In genomic region chr4:121950680-121951569, GRCh38 we compare ENCODE assay signal across 8 cellular contexts. TPM values are rescaled to one million over a fixed set of nuclear protein-coding genes. Genes with fewer than 3 reads are reported as not detected.
DNase-seq lines count a peak whose midpoint lies in the region; ATAC-seq, FAIRE-seq and TF ChIP-seq lines count a peak whose summit lies in the region.

No MANE protein-coding gene starts in this region.

- H3K4me3 ChIP-seq in RWPE2 (ENCODE audit: severe bottlenecking) (peak overlapping the region; percentile 30), K562 (peak overlapping the region; percentile 41)

- in situ Hi-C loops in K562 (cut with MboI) = no loop called here

- peak; percentile 1 for DNase-seq in DMS79 (lab: John Stamatoyannopoulos, UW)
- DNase-seq in DMS79 treated with DMSO at 0.1 percent for 48 hours (lab: John Stamatoyannopoulos, UW) = no peak
- peak; percentile 61 for DNase-seq in RWPE2 (ENCODE audit: low spot score)
- DNase-seq in K562 (ENCODE audit: extremely low read depth in 1 of 4, low spot score in 3 of 4) = peak in 3 of 4 experiments; percentile 11 to 18 (median 11)
- peak in 2 of 3 donors; percentile 11 to 26 for DNase-seq in immature natural killer cell
- peak; percentile 13 for DNase-seq in stimulated activated CD4-positive, alpha-beta T cell treated with anti-CD3 and anti-CD28 coated beads, Interleukin-1b, Interleukin-23, amount 100 ng/mL, for 48 hours
- no peak for DNase-seq in NCI-H510A (lab: John Stamatoyannopoulos, UW)

- no peaks in the 10 kb centered on the region for H3K36me3 ChIP-seq in RWPE2 (ENCODE audit: low read depth)
- no peaks in the 10 kb centered on the region for H3K36me3 ChIP-seq in K562 (ENCODE audit: control insufficient read depth, insufficient read depth, low read length)

- no peak for TF ChIP-seq RAD21 in K562 (CRISPR knock-in tag; conservative IDR thresholded peaks at IDR 0.05 in 1 of 2, IDR thresholded peaks at IDR 0.05 in 1 of 2)

- TF ChIP-seq CTCF in RWPE2 (IDR thresholded peaks at IDR 0.05; ENCODE audit: poor library complexity, severe bottlenecking) = no peak
- no peak for TF ChIP-seq CTCF in K562 (IDR thresholded peaks at IDR 0.05 in 2 of 3, conservative IDR thresholded peaks at IDR 0.05 in 1 of 3; ENCODE audit: insufficient read depth in 2 of 3, low read depth in 1 of 3, low read length in 3 of 3)

- H3K79me2 ChIP-seq in K562 (ENCODE audit: control insufficient read depth, insufficient read depth, low read length) = no peaks in the 10 kb centered on the region

- H4K20me1 ChIP-seq in K562 (replicated peaks; ENCODE audit: control insufficient read depth, insufficient read depth, low read length) = no peaks in the 10 kb centered on the region

- 7% methylated on average over 25 of the region's 83 CpGs for WGBS in K562 (ENCODE audit: insufficient coverage, low coverage, missing lambda C conversion rate)

- peaks cover 16 to 19% of the 10 kb centered on the region in 2 donors for H3K4me1 Mint-ChIP-seq in immature natural killer cell

- CTCF ChIA-PET in K562 (lab: Yijun Ruan, JAX; ENCODE audit: low intra/inter-chr PET ratio) = no interaction called here

- no peak for FAIRE-seq in K562 (lab: Jason Lieb, UNC)

- H3K27me3 Mint-ChIP-seq in immature natural killer cell (ENCODE audit: low read depth in 3 of 3) = peaks cover 3 to 14% (median 12%) of the 10 kb centered on the region in 3 donors

- H3K9me1 ChIP-seq in K562 (ENCODE audit: control insufficient read depth, insufficient read depth, low read length) = no peaks in the 10 kb centered on the region

- no TSS peak for BruUV-seq in K562 (replicated peaks; lab: Mats Ljungman, UMichigan)

- no peaks in the 10 kb centered on the region for H3K9me3 Mint-ChIP-seq in immature natural killer cell

- H3K4me1 ChIP-seq in RWPE2 (ENCODE audit: insufficient read depth, poor library complexity, severe bottlenecking) (no peaks in the 10 kb centered on the region), K562 (replicated peaks in 1 of 2; ENCODE audit: control insufficient read depth in 2 of 2, insufficient read depth in 2 of 2, low read length in 2 of 2) (peaks cover 0 to 20% of the 10 kb centered on the region in 2 experiments; a peak in 2 of 5 replicates)

- peak overlapping the region; percentile 18 to 86; a peak in 3 of 4 replicates for H3K9ac ChIP-seq in K562 (ENCODE audit: insufficient read depth in 1 of 2, low read depth in 2 of 2, low read length in 2 of 2)

- TF ChIP-seq POLR2A in K562 (conservative IDR thresholded peaks at IDR 0.05) = no peak

- TF ChIP-seq EP300 in K562 (IDR thresholded peaks at IDR 0.05; ENCODE audit: low read length) = no peak

- peak overlapping the region; percentile 84 to 96 (median 90) for H3K4me3 Mint-ChIP-seq in immature natural killer cell

- intact Hi-C loops in K562 (cut with micrococcal nuclease) = loop anchor here (1.0 to 5.0 kb wide), 3 partner anchors 52 to 274 kb away; partner anchors contain the start of gene BLTP1

- H2AFZ ChIP-seq in K562 (ENCODE audit: low read depth, low read length) = peak overlapping the region; percentile 64

- H3K4me2 ChIP-seq in K562 (ENCODE audit: insufficient read depth, low read length) = peak overlapping the region; percentile 66

- H3K9me3 ChIP-seq in RWPE2 (ENCODE audit: severe bottlenecking) = no peaks in the 10 kb centered on the region
- no peaks in the 10 kb centered on the region for H3K9me3 ChIP-seq in K562 (replicated peaks; ENCODE audit: control insufficient read depth, insufficient read depth, low read depth, low read length)

- no peaks in the 10 kb centered on the region for H3K36me3 Mint-ChIP-seq in immature natural killer cell

- ATAC-seq in HG02870 (IDR thresholded peaks at IDR 0.05; ENCODE audit: unreplicated experiment) (peak; percentile 22), RWPE2 (ENCODE audit: low read depth) (peak; percentile 38), K562 (peak; percentile 36)

- POLR2A ChIA-PET in K562 (lab: Yijun Ruan, JAX) = no interaction called here

- H3K27ac ChIP-seq in RWPE2 (ENCODE audit: poor library complexity, severe bottlenecking) (no peak overlapping the region), K562 (ENCODE audit: extremely low read depth, low read depth, low read length) (no peak overlapping the region)

- H3K27ac Mint-ChIP-seq in immature natural killer cell = peak overlapping the region in 4 of 6 donors; percentile 9 to 68 (median 41)

- H3K27me3 ChIP-seq in RWPE2 (ENCODE audit: insufficient read depth, poor library complexity, severe bottlenecking) (peaks cover 63% of the 10 kb centered on the region), K562 (ENCODE audit: control insufficient read depth in 2 of 2, insufficient read depth in 2 of 2, low read length in 2 of 2) (peaks cover 6 to 24% of the 10 kb centered on the region in 2 experiments; a peak in 4 of 5 replicates)

TF ChIP-seq in K562, 482 proteins besides CTCF, POLR2A, EP300 and RAD21:
- peak in 1 of 2 experiments; percentile 20 for TF ChIP-seq E2F6 (IDR thresholded peaks at IDR 0.05; ENCODE audit: borderline replicate concordance in 1 of 2, extremely low read depth in 1 of 2, insufficient read depth in 1 of 2, insufficient read length in 1 of 2, low read depth in 1 of 2, low read length in 1 of 2, poor library complexity in 1 of 2, severe bottlenecking in 1 of 2)
- TF ChIP-seq JUND (IDR thresholded peaks at IDR 0.05; ENCODE audit: borderline replicate concordance, low read depth, low read length) = no peak
- TF ChIP-seq JUND (tag; IDR thresholded peaks at IDR 0.05; ENCODE audit: borderline replicate concordance, low read depth, low read length) = no peak
- 0 out of 4 replicates have a peak, but pooled peaks of 1 of the 2 experiments have one; percentile 8 for TF ChIP-seq UBTF (IDR thresholded peaks at IDR 0.05; ENCODE audit: borderline replicate concordance in 1 of 2, low read depth in 2 of 2, low read length in 2 of 2)
- TF ChIP-seq RAD51 (IDR thresholded peaks at IDR 0.05; ENCODE audit: borderline replicate concordance, low read depth) = no peak
- 0 out of 2 replicates have a peak, but pooled peaks have one; percentile 36 for TF ChIP-seq ZBTB7A (IDR thresholded peaks at IDR 0.05; ENCODE audit: borderline replicate concordance, control insufficient read depth, low read depth, low read length)
- TF ChIP-seq L3MBTL2 (IDR thresholded peaks at IDR 0.05) = no peak

RNA-seq across cellular contexts. Expression of gene TRPC3, which starts 0.9 kb away (rescaled TPM):
- 1.2 and 1.4 TPM in 2 replicates for total RNA-seq in K562 (2011; cell fraction: chromatin; rRNA removed; ENCODE audit: low replicate concordance)
- total RNA-seq in K562 (2011; cell fraction: nucleolus; rRNA removed) = 0.33 and 0.79 TPM in 2 replicates
- total RNA-seq in K562 (2011; cell fraction: nucleoplasm; rRNA removed) = 0.69 and 0.95 TPM in 2 replicates
- total RNA-seq in K562 (2014; rRNA removed) (0.24 and 0.27 TPM in 2 replicates), K562 (2014; rRNA removed; fragmentation: Illumina TruSeq; extraction: Trizol) (0.07 and 0.19 TPM in 2 replicates), K562 (2015; rRNA removed; fragmentation: Illumina TruSeq; extraction: Trizol) (0.11 TPM in 1 of 2 replicates, not detected in the other), K562 (2021) (0.13 and 0.20 TPM in 2 replicates)
- polyA plus RNA-seq in K562 (2011; rRNA removed) (0.16 and 0.17 TPM in 2 replicates), K562 (2014; fragmentation: Illumina TruSeq; extraction: Trizol) (0.18 TPM in 2 replicates), K562 (2014; fragmentation: Nextera tagmentation; extraction: Ambion mirVana) (under 1 TPM; 0.01 TPM), K562 (2014; rRNA removed) (0.04 and 0.09 TPM in 2 replicates), immature natural killer cell (under 1 TPM in 2 of 3 donors, not detected in 1; 0.08 to 0.15 TPM)
- 0.09 and 0.13 TPM in 2 replicates for polyA plus RNA-seq in K562 (2011; cell fraction: cytosol; rRNA removed)
- polyA plus RNA-seq in K562 (2011; cell fraction: nucleus; rRNA removed) = 0.21 and 0.43 TPM in 2 replicates
- 0.04 and 0.05 TPM in 2 replicates for polyA plus RNA-seq in K562 (2012)
- polyA minus RNA-seq in K562 (2011; rRNA and poly(A)+ RNA removed) = 0.15 and 0.28 TPM in 2 replicates
- not detected in 2 replicates for polyA minus RNA-seq in K562 (2011; cell fraction: cytosol; rRNA and poly(A)+ RNA removed)
- 0.89 and 1.1 TPM in 2 replicates for polyA minus RNA-seq in K562 (2011; cell fraction: nucleus; rRNA and poly(A)+ RNA removed)

Comparison
In these comparisons a context has a peak if more than half of its experiments do, and no peak if none do; other contexts are left out.
1. DNase-seq: peak in DMS79 (single experiment), RWPE2 (single experiment), K562 (3 of 4), immature natural killer cell (2 of 3) and stimulated activated CD4-positive, alpha-beta T cell treated with anti-CD3 and anti-CD28 coated beads, Interleukin-1b, Interleukin-23, amount 100 ng/mL, for 48 hours (single experiment); none in DMS79 treated with DMSO at 0.1 percent for 48 hours (single experiment) and NCI-H510A (single experiment).
2. Peak in every context shown above with its lines, with median percentiles within 50 percentile points of each other: ATAC-seq.